Comparison of ENCODE assay signal across 8 cellular contexts in genomic region chr17:29566473-29567361, GRCh38. TPM values are rescaled to one million over a fixed set of nuclear protein-coding genes. Genes with fewer than 3 reads are reported as not detected.
DNase-seq lines count a peak whose midpoint lies in the region; ATAC-seq and TF ChIP-seq lines count a peak whose summit lies in the region.

A gene with protein sequence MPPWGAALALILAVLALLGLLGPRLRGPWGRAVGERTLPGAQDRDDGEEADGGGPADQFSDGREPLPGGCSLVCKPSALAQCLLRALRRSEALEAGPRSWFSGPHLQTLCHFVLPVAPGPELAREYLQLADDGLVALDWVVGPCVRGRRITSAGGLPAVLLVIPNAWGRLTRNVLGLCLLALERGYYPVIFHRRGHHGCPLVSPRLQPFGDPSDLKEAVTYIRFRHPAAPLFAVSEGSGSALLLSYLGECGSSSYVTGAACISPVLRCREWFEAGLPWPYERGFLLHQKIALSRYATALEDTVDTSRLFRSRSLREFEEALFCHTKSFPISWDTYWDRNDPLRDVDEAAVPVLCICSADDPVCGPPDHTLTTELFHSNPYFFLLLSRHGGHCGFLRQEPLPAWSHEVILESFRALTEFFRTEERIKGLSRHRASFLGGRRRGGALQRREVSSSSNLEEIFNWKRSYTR (minus strand): TSS chr17:29567037. CDS start chr17:29566966, 71 bp downstream.

- H3K9me3 Mint-ChIP-seq in Caco-2 (ENCODE audit: unreplicated experiment): no peaks in the 10 kb centered on the region

- no peaks in the 10 kb centered on the region for H3K27me3 Mint-ChIP-seq in Caco-2 (ENCODE audit: insufficient read depth, unreplicated experiment)

- DNase-seq in Caco-2 (peak; percentile 75 to 83), NCI-H1930 (lab: John Stamatoyannopoulos, UW) (peak; percentile 31 to 72), choroid plexus epithelial cell (ENCODE audit: low read depth) (peak; percentile 58), kidney glomerular epithelial cell (lab: John Stamatoyannopoulos, UW) (peak; percentile 40)
- peak; percentile 50 to 52 for DNase-seq in stimulated activated CD4-positive, alpha-beta T cell treated with anti-CD3 and anti-CD28 coated beads, Interleukin-2, amount 100 ng/mL, for 48 hours

- CTCF ChIA-PET in Caco-2 (lab: Charles Lee): interaction anchor here (0.6 to 3.4 kb wide), 12 partner anchors 8 to 1016 kb away, joined by 3 to 28 read pairs (median 4); partner anchors contain the start of gene ANKRD13B

- no peaks in the 10 kb centered on the region; the same call in 1 of the 2 replicates for H3K36me3 ChIP-seq in Caco-2 (ENCODE audit: control insufficient read depth, insufficient read depth, low read length)

- peak; percentile 21 for ATAC-seq in GM21825 (IDR thresholded peaks at IDR 0.05; ENCODE audit: unreplicated experiment)
- ATAC-seq in GM19351 (IDR thresholded peaks at IDR 0.05; ENCODE audit: unreplicated experiment): no peak

- peaks cover 6% of the 10 kb centered on the region for H3K4me1 Mint-ChIP-seq in Caco-2 (ENCODE audit: low read depth, unreplicated experiment)

- BruUV-seq in Caco-2 (replicated peaks; lab: Mats Ljungman, UMichigan): no TSS peak

- TF ChIP-seq CTCF in Caco-2 (IDR thresholded peaks at IDR 0.05; ENCODE audit: insufficient read depth in 1 of 2, low read depth in 1 of 2, low read length in 1 of 2, severe bottlenecking in 1 of 2, unreplicated experiment in 1 of 2): no peak
- no peak for TF ChIP-seq CTCF in WI38 (IDR thresholded peaks at IDR 0.05; ENCODE audit: low read depth, low read length)
- no peak for TF ChIP-seq CTCF in choroid plexus epithelial cell (conservative IDR thresholded peaks at IDR 0.05; ENCODE audit: low read depth, low read length)

- H3K4me1 ChIP-seq in Caco-2: peaks cover 10% of the 10 kb centered on the region; the same call in 1 of the 2 replicates

- no peaks in the 10 kb centered on the region for H3K27me3 ChIP-seq in Caco-2 (replicated peaks; ENCODE audit: control insufficient read depth, insufficient read depth, low read length)

- POLR2A ChIA-PET in Caco-2 (lab: Charles Lee): interaction anchor here (0.5 to 1.0 kb wide), 3 partner anchors 11 to 132 kb away, joined by 3 to 6 read pairs (median 4); no protein-coding TSS in a partner anchor

- intact Hi-C loops in Caco-2 (cut with micrococcal nuclease; ENCODE audit: unreplicated experiment): loop anchor here (1.0 kb wide), 1 partner anchor 10 kb away; no protein-coding TSS in a partner anchor

- H3K4me3 Mint-ChIP-seq in Caco-2 (ENCODE audit: unreplicated experiment): peak within 1 kb of the TSS; percentile 97

- peaks cover 25% of the 10 kb centered on the region for H3K36me3 Mint-ChIP-seq in Caco-2 (ENCODE audit: insufficient read depth, unreplicated experiment)

- H3K4me3 ChIP-seq in Caco-2 (ENCODE audit: low read depth, low read length): peak within 1 kb of the TSS; percentile 87
- peak within 1 kb of the TSS; percentile 73 for H3K4me3 ChIP-seq in WI38 (ENCODE audit: low read depth, low read length)
- H3K4me3 ChIP-seq in choroid plexus epithelial cell (ENCODE audit: low read depth, low read length): peak within 1 kb of the TSS; percentile 74

- peak within 1 kb of the TSS; percentile 85 for H3K27ac Mint-ChIP-seq in Caco-2 (ENCODE audit: unreplicated experiment)

- no peaks in the 10 kb centered on the region for H3K9me3 ChIP-seq in Caco-2

RNA-seq across cellular contexts. Expression of the gene that starts here (rescaled TPM):
- 9.6 and 10.5 TPM in 2 replicates for total RNA-seq in Caco-2 (2022)
